ENCODE assay signal across 23 cellular contexts in the genomic region with DNA sequence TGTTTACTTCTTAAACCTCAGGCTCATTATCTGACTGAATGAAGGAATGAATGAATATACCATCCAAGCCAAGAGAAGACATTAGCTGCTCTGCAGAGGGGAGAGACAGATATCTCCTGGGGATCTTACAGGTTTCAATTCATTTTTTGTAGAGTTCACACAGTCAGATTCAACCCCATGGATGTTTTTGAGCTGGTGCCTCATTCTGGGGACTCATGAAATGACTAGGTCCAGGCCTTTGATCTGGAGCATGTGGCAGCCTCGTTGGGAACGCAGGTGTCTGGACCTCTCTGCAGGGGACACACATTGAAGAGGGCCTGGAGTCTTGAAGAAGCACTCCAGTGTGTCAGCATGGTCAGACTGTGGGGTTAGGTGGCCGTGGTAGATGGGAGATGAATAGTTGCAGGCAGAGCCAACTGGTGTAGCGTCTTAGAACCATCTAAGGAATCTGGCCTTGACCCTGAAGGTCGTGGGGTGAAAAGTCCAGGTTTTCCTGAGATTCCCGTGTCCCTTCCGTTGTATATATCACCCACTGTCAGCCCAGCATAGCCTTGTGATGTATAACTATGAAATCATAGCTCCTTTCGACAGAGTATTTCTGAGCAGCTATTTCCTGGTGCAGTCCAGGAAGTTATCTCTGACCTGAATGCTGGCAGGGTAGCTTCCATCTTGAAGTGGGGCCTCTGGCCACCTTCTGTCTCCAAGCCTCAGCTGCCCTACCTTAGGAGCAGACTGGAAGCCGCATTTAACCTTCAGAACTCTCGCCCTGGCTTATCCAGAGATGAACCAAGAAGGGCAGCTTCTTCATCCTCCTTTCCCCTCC. TPM values are rescaled to one million over a fixed set of nuclear protein-coding genes. Genes with fewer than 3 reads are reported as not detected.
DNase-seq lines count a peak whose midpoint lies in the region; ATAC-seq and TF ChIP-seq lines count a peak whose summit lies in the region.
"Had no signal": no experiment of that assay in that cellular context is flagged by ENCODE, and none has a peak within 500 bp of the region (broad histone marks: within the 10 kb centered on the region; RNA-seq: fewer than 3 reads in every experiment).

No MANE protein-coding gene starts in this region.

- H3K4me1 ChIP-seq in OCI-LY7 (ENCODE audit: insufficient read depth, low read length, poor library complexity, severe bottlenecking) (no peaks in the 10 kb centered on the region), ovary (ENCODE audit: insufficient read depth) (no peaks in the 10 kb centered on the region)
- H3K4me1 ChIP-seq: upper lobe of right lung had no signal

- DNase-seq in stimulated activated naive CD8-positive, alpha-beta T cell treated with anti-CD3 and anti-CD28 coated beads, Interleukin-15, amount 100 ng/mL, for 72 hours: no peak
- no peak for DNase-seq in stimulated activated naive CD8-positive, alpha-beta T cell treated with anti-CD3 and anti-CD28 coated beads, Interleukin-15, Interleukin-2, amounts not matched to agents 100 U/mL and 50 U/mL, for 24 hours
- DNase-seq in OCI-LY7 (ENCODE audit: low spot score): no peak
- DNase-seq in left colon: no peak
- DNase-seq in NCI-H1694 treated with DMSO at 0.1 percent for 48 hours (lab: John Stamatoyannopoulos, UW): no peak
- no peak for DNase-seq in activated T-helper 1 cell treated with anti-CD3 and anti-CD28 coated beads, Interleukin-12 subunit alpha, Interleukin-12 subunit beta, Interleukin-2, Interleukin-4 antibody, amounts not matched to agents 30 ng/mL and 10 ng/mL and 1 ng/mL, durations not matched to agents 14 hours and 24 hours and 36 hours (ENCODE audit: low spot score)
- DNase-seq in ovary: no peak
- DNase-seq: activated CD4-positive, CD25-positive, alpha-beta regulatory T cell treated with anti-CD3 and anti-CD28 coated beads, Interleukin-2, amount 50 U/mL, for 72 hours; activated CD8-positive, alpha-beta memory T cell treated with anti-CD3 and anti-CD28 coated beads, Interleukin-2, amount 50 U/mL, for 48 hours; activated naive CD4-positive, alpha-beta T cell treated with anti-CD3 and anti-CD28 coated beads, Interleukin-2, amount 10 ng/mL, durations not matched to agents 7 days and 5 days; CD8-positive, alpha-beta memory T cell; EL; hypothalamus; mesenchymal stem cell; NCI-H1092 treated with DMSO at 0.1 percent for 48 hours; NCI-H526; OCI-M1; stimulated activated naive CD4-positive, alpha-beta T cell treated with Interleukin-2 at 50 U/mL for 16 hours; T1000; upper lobe of right lung had no signal

- no TSS peak for BruUV-seq in OCI-LY7 (replicated peaks; lab: Mats Ljungman, UMichigan)

- H3K4me3 ChIP-seq in OCI-LY7 (ENCODE audit: low read depth, low read length, poor library complexity, severe bottlenecking): no peak overlapping the region
- H3K4me3 ChIP-seq in ovary: no peak overlapping the region
- H3K4me3 ChIP-seq: upper lobe of right lung had no signal

- TF ChIP-seq EP300 in ovary (IDR thresholded peaks at IDR 0.05): no peak

- H3K4me2 ChIP-seq in OCI-LY7 (ENCODE audit: low read length): no peak overlapping the region

- TF ChIP-seq CTCF in OCI-LY7 (conservative IDR thresholded peaks at IDR 0.05; ENCODE audit: low read length) (no peak), ovary (IDR thresholded peaks at IDR 0.05) (no peak)

- POLR2A ChIA-PET in OCI-LY7 (lab: Charles Lee): interaction anchor here (0.6 to 1.0 kb wide), 2 partner anchors 23 to 140 kb away, joined by 3 to 5 read pairs; no protein-coding TSS in a partner anchor

- H3K27ac Mint-ChIP-seq in stimulated activated naive CD8-positive, alpha-beta T cell treated with anti-CD3 and anti-CD28 coated beads, Interleukin-15, amount 100 ng/mL, for 72 hours: no peak overlapping the region
- H3K27ac Mint-ChIP-seq in activated T-helper 1 cell treated with anti-CD3 and anti-CD28 coated beads, Interleukin-12 subunit alpha, Interleukin-12 subunit beta, Interleukin-2, Interleukin-4 antibody, amounts not matched to agents 30 ng/mL and 10 ng/mL and 1 ng/mL, durations not matched to agents 14 hours and 24 hours and 36 hours: no peak overlapping the region
- H3K27ac Mint-ChIP-seq: activated naive CD4-positive, alpha-beta T cell treated with anti-CD3 and anti-CD28 coated beads, Interleukin-2, amount 10 ng/mL, durations not matched to agents 7 days and 5 days had no signal

- no peaks in the 10 kb centered on the region for H3K9me3 ChIP-seq in OCI-LY7 (ENCODE audit: low read length)
- no peaks in the 10 kb centered on the region for H3K9me3 ChIP-seq in ovary
- H3K9me3 ChIP-seq: upper lobe of right lung had no signal

- TF ChIP-seq POLR2A in ovary (IDR thresholded peaks at IDR 0.05): no peak

- H3K27ac ChIP-seq in OCI-LY7 (ENCODE audit: low read depth, low read length, poor library complexity, severe bottlenecking): no peak overlapping the region
- no peak overlapping the region for H3K27ac ChIP-seq in ovary
- H3K27ac ChIP-seq: upper lobe of right lung had no signal

- H3K9me3 Mint-ChIP-seq in stimulated activated naive CD8-positive, alpha-beta T cell treated with anti-CD3 and anti-CD28 coated beads, Interleukin-15, amount 100 ng/mL, for 72 hours: no peaks in the 10 kb centered on the region
- H3K9me3 Mint-ChIP-seq in activated T-helper 1 cell treated with anti-CD3 and anti-CD28 coated beads, Interleukin-12 subunit alpha, Interleukin-12 subunit beta, Interleukin-2, Interleukin-4 antibody, amounts not matched to agents 30 ng/mL and 10 ng/mL and 1 ng/mL, durations not matched to agents 14 hours and 24 hours and 36 hours: no peaks in the 10 kb centered on the region
- H3K9me3 Mint-ChIP-seq: activated naive CD4-positive, alpha-beta T cell treated with anti-CD3 and anti-CD28 coated beads, Interleukin-2, amount 10 ng/mL, durations not matched to agents 7 days and 5 days; CD8-positive, alpha-beta memory T cell; neural crest cell had no signal

- H3K27me3 Mint-ChIP-seq in stimulated activated naive CD8-positive, alpha-beta T cell treated with anti-CD3 and anti-CD28 coated beads, Interleukin-15, amount 100 ng/mL, for 72 hours: peaks cover 15% of the 10 kb centered on the region
- H3K27me3 Mint-ChIP-seq in activated T-helper 1 cell treated with anti-CD3 and anti-CD28 coated beads, Interleukin-12 subunit alpha, Interleukin-12 subunit beta, Interleukin-2, Interleukin-4 antibody, amounts not matched to agents 30 ng/mL and 10 ng/mL and 1 ng/mL, durations not matched to agents 14 hours and 24 hours and 36 hours (ENCODE audit: insufficient read depth): peaks cover 2% of the 10 kb centered on the region

- no peak overlapping the region for H3K4me3 Mint-ChIP-seq in stimulated activated naive CD8-positive, alpha-beta T cell treated with anti-CD3 and anti-CD28 coated beads, Interleukin-15, amount 100 ng/mL, for 72 hours
- H3K4me3 Mint-ChIP-seq in activated T-helper 1 cell treated with anti-CD3 and anti-CD28 coated beads, Interleukin-12 subunit alpha, Interleukin-12 subunit beta, Interleukin-2, Interleukin-4 antibody, amounts not matched to agents 30 ng/mL and 10 ng/mL and 1 ng/mL, durations not matched to agents 14 hours and 24 hours and 36 hours: no peak overlapping the region
- H3K4me3 Mint-ChIP-seq: activated naive CD4-positive, alpha-beta T cell treated with anti-CD3 and anti-CD28 coated beads, Interleukin-2, amount 10 ng/mL, durations not matched to agents 7 days and 5 days; CD8-positive, alpha-beta memory T cell; neural crest cell had no signal

- H3K36me3 Mint-ChIP-seq in activated T-helper 1 cell treated with anti-CD3 and anti-CD28 coated beads, Interleukin-12 subunit alpha, Interleukin-12 subunit beta, Interleukin-2, Interleukin-4 antibody, amounts not matched to agents 30 ng/mL and 10 ng/mL and 1 ng/mL, durations not matched to agents 14 hours and 24 hours and 36 hours (ENCODE audit: low read depth): no peaks in the 10 kb centered on the region
- H3K36me3 Mint-ChIP-seq: activated naive CD4-positive, alpha-beta T cell treated with anti-CD3 and anti-CD28 coated beads, Interleukin-2, amount 10 ng/mL, durations not matched to agents 7 days and 5 days; CD8-positive, alpha-beta memory T cell had no signal

- 0 out of 2 replicates have a peak overlapping the region, but pooled peaks have one; percentile 29 for H2AFZ ChIP-seq in OCI-LY7 (ENCODE audit: low read length)

- H3K36me3 ChIP-seq in OCI-LY7 (ENCODE audit: insufficient read depth, low read length) (no peaks in the 10 kb centered on the region), ovary (no peaks in the 10 kb centered on the region)
- H3K36me3 ChIP-seq: upper lobe of right lung had no signal

- H3K4me1 Mint-ChIP-seq in stimulated activated naive CD8-positive, alpha-beta T cell treated with anti-CD3 and anti-CD28 coated beads, Interleukin-15, amount 100 ng/mL, for 72 hours: peaks cover 16% of the 10 kb centered on the region
- peaks cover 17% of the 10 kb centered on the region for H3K4me1 Mint-ChIP-seq in activated T-helper 1 cell treated with anti-CD3 and anti-CD28 coated beads, Interleukin-12 subunit alpha, Interleukin-12 subunit beta, Interleukin-2, Interleukin-4 antibody, amounts not matched to agents 30 ng/mL and 10 ng/mL and 1 ng/mL, durations not matched to agents 14 hours and 24 hours and 36 hours (ENCODE audit: low read depth)
- H3K4me1 Mint-ChIP-seq: neural crest cell had no signal

- ATAC-seq in stimulated activated naive CD8-positive, alpha-beta T cell treated with anti-CD3 and anti-CD28 coated beads, Interleukin-15, amount 100 ng/mL, for 72 hours: peak; percentile 31
- ATAC-seq in stimulated activated naive CD8-positive, alpha-beta T cell treated with anti-CD3 and anti-CD28 coated beads, Interleukin-15, Interleukin-2, amounts not matched to agents 100 U/mL and 50 U/mL, for 24 hours: no peak
- ATAC-seq in left colon: peak; percentile 77
- ATAC-seq: upper lobe of right lung had no signal

- intact Hi-C loops in OCI-LY7 (cut with micrococcal nuclease; ENCODE audit: unreplicated experiment): no loop called here
- intact Hi-C loops in left colon (cut with DNase I, micrococcal nuclease): loop anchor here (10.0 kb wide), 2 partner anchors 141 to 271 kb away; a partner anchor contains a TSS
- intact Hi-C loops in activated T-helper 1 cell treated with anti-CD3 and anti-CD28 coated beads, Interleukin-12 subunit alpha, Interleukin-12 subunit beta, Interleukin-2, Interleukin-4 antibody, amounts not matched to agents 30 ng/mL and 10 ng/mL and 1 ng/mL, durations not matched to agents 14 hours and 24 hours and 36 hours (cut with micrococcal nuclease): no loop called here
- intact Hi-C loops in ovary (cut with DNase I): loop anchor here in 1 of 4 donors (10.0 kb wide), 1 partner anchor 261 kb away; no protein-coding TSS in a partner anchor

- no peaks in the 10 kb centered on the region for H3K79me2 ChIP-seq in OCI-LY7 (ENCODE audit: insufficient read depth, low read depth, low read length)

- no peaks in the 10 kb centered on the region for H3K9me2 ChIP-seq in OCI-LY7 (ENCODE audit: insufficient read depth, low read length)

- no peaks in the 10 kb centered on the region for H3K27me3 ChIP-seq in ovary
- H3K27me3 ChIP-seq: upper lobe of right lung had no signal

- 74 to 85% (median 75%) methylated on average over 10 of the region's 10 CpGs for WGBS in ovary, 3 donors

- H4K20me1 ChIP-seq in OCI-LY7 (ENCODE audit: insufficient read depth, low read length): no peaks in the 10 kb centered on the region

- CTCF ChIA-PET in OCI-LY7 (lab: Charles Lee; ENCODE audit: unreplicated experiment): interaction anchor here (1.2 kb wide), 1 partner anchor 12 kb away, joined by 3 read pairs; no protein-coding TSS in a partner anchor

RNA-seq across cellular contexts. Expression of a gene that starts 22.3 kb away (rescaled TPM):
- 0.06 TPM in 1 of 2 replicates, not detected in the other for total RNA-seq in OCI-LY7 (2014; rRNA removed; shearing (Covaris generic))
- total RNA-seq in OCI-LY7 (2022) (not detected in 2 replicates), left colon (under 1 TPM; 0.14 to 0.15 TPM), ovary (1 to 10 TPM in 1 of 7 donors, under 1 TPM in 1, not detected in 5; 0.42 to 1.8 TPM)
- total RNA-seq in activated T-helper 1 cell treated with anti-CD3 and anti-CD28 coated beads, Interleukin-12 subunit alpha, Interleukin-12 subunit beta, Interleukin-2, Interleukin-4 antibody, amounts not matched to agents 30 ng/mL and 10 ng/mL and 1 ng/mL, durations not matched to agents 14 hours and 24 hours and 36 hours: not detected in 2 replicates
- polyA plus RNA-seq in ovary: not detected
- total RNA-seq: astrocyte; CD8-positive, alpha-beta memory T cell; neural crest cell; pulmonary artery endothelial cell had no signal
- polyA plus RNA-seq: CD8-positive, alpha-beta memory T cell had no signal

Comparison
In these comparisons a context has a peak if more than half of its experiments do, and no peak if none do; other contexts are left out.
1. intact Hi-C loops: an anchor here in left colon (10.0 kb wide); none called in OCI-LY7 and activated T-helper 1 cell treated with anti-CD3 and anti-CD28 coated beads, Interleukin-12 subunit alpha, Interleukin-12 subunit beta, Interleukin-2, Interleukin-4 antibody, amounts not matched to agents 30 ng/mL and 10 ng/mL and 1 ng/mL, durations not matched to agents 14 hours and 24 hours and 36 hours.